27 cellular contexts compared by ENCODE assay signal in the genomic region with DNA sequence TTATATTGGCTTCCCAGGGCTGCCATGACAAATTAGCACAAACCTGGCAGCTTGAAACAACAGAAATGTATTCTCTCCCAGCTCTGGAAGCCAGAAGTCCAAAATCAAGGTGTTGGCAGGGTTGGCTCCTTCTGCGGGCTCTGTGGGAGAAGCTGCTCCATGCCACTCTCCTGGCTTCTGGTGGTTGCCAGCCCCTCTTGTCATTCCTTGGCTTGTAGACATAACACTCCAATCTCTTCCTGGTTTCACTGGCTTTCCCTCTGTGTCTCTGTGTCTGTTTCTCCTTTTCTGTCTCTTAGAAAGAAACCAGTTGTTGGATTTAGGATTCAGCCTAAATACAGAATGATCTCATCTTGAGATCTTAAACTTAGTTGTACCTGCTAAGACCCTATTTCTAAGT.
DNase-seq lines count a peak whose midpoint lies in the region; ATAC-seq, FAIRE-seq and TF ChIP-seq lines count a peak whose summit lies in the region.
"Had no signal": no experiment of that assay in that cellular context is flagged by ENCODE, and none has a peak within 500 bp of the region (broad histone marks: within the 10 kb centered on the region; RNA-seq: fewer than 3 reads in every experiment).

No MANE protein-coding gene starts in this region.

- H3K9me3 ChIP-seq in adrenal gland (replicated peaks in 1 of 3) = no peaks in the 10 kb centered on the region
- H3K9me3 ChIP-seq: pancreas had no signal

- H3K36me3 ChIP-seq in adrenal gland (replicated peaks in 1 of 2) = no peaks in the 10 kb centered on the region
- H3K36me3 ChIP-seq: cardiac muscle cell, pancreas, WERI-Rb-1 had no signal

- ATAC-seq in Right ventricle myocardium inferior = peak; percentile 72
- ATAC-seq in left ventricle myocardium superior = peak; percentile 69
- ATAC-seq in HG03196 (IDR thresholded peaks at IDR 0.05; ENCODE audit: unreplicated experiment) = no peak
- ATAC-seq: pancreas; stimulated activated naive B cell treated with anti-CD40 and anti-IgM and Interleukin-4, amounts not matched to agents 10 μg/mL and 1 μg/mL and 100 μg/mL, for 72 hours had no signal

- CTCF ChIA-PET in GM10248 (lab: Yijun Ruan, JAX) = no interaction called here

- POLR2A ChIA-PET in GM10248 (lab: Yijun Ruan, JAX) = no interaction called here

- H3K4me3 ChIP-seq in WI38 (ENCODE audit: low read depth, low read length) = peak overlapping the region; percentile 17; the same call in 1 of the 2 replicates
- no peak overlapping the region for H3K4me3 ChIP-seq in adrenal gland
- H3K4me3 ChIP-seq: cardiac muscle cell, coronary artery, pancreas, skin epidermis had no signal

- TF ChIP-seq CTCF in WI38 (IDR thresholded peaks at IDR 0.05; ENCODE audit: low read depth, low read length) = no peak
- no peak for TF ChIP-seq CTCF in GM10248 (IDR thresholded peaks at IDR 0.05; ENCODE audit: control extremely low read depth, extremely low read depth, low read depth, missing control alignments)
- TF ChIP-seq CTCF in adrenal gland (IDR thresholded peaks at IDR 0.05) = no peak

- no peaks in the 10 kb centered on the region for H3K27me3 ChIP-seq in adrenal gland
- H3K27me3 ChIP-seq: cardiac muscle cell, pancreas had no signal

- intact Hi-C loops in Right ventricle myocardium inferior (cut with DNase I) = no loop called here
- intact Hi-C loops in cardiac septum (cut with DNase I) = no loop called here
- intact Hi-C loops in left ventricle myocardium superior (cut with micrococcal nuclease) = no loop called here
- intact Hi-C loops in adrenal gland (cut with DNase I) = no loop called here

- H3K27ac ChIP-seq in adrenal gland = no peak overlapping the region
- H3K27ac ChIP-seq: cardiac muscle cell, coronary artery, KMS-11, pancreas, skin epidermis, WERI-Rb-1 had no signal

- DNase-seq in Right ventricle myocardium inferior (ENCODE audit: missing footprints) (no peak), cardiac septum (ENCODE audit: low spot score) (no peak), left ventricle myocardium superior (no peak), urothelium cell line (ENCODE audit: low spot score) (no peak), GM10248 (ENCODE audit: extremely low spot score) (no peak), adrenal gland (no peak)
- DNase-seq: activated CD4-positive, alpha-beta T cell treated with anti-CD3 and anti-CD28 coated beads, Interleukin-2, amount 10 ng/mL, durations not matched to agents 24 days and 14 days; aorta; CD4-positive, alpha-beta memory T cell; effector CD8-positive, alpha-beta T cell; glutamatergic neuron; H7; NCI-H1436; NCI-H2107; NCI-H345; pancreas; stimulated activated naive B cell treated with anti-CD40 and anti-IgM and Interleukin-4, amounts not matched to agents 10 μg/mL and 1 μg/mL and 100 μg/mL, for 72 hours; T1000; WERI-Rb-1 had no signal

- WGBS in adrenal gland, 4 donors = 92 to 100% (median 95%) methylated on average over 1 of the region's 1 CpG

- H3K4me1 ChIP-seq in adrenal gland (replicated peaks in 1 of 2) = no peaks in the 10 kb centered on the region
- H3K4me1 ChIP-seq: pancreas had no signal

- no peak for TF ChIP-seq POLR2A in adrenal gland (IDR thresholded peaks at IDR 0.05)

- peak; percentile 23 for FAIRE-seq in urothelium cell line (lab: Jason Lieb, UNC)
- FAIRE-seq: GM18507, GM19239, pancreas had no signal
